ENCODE assay signal across 1 cellular context in the genomic region with DNA sequence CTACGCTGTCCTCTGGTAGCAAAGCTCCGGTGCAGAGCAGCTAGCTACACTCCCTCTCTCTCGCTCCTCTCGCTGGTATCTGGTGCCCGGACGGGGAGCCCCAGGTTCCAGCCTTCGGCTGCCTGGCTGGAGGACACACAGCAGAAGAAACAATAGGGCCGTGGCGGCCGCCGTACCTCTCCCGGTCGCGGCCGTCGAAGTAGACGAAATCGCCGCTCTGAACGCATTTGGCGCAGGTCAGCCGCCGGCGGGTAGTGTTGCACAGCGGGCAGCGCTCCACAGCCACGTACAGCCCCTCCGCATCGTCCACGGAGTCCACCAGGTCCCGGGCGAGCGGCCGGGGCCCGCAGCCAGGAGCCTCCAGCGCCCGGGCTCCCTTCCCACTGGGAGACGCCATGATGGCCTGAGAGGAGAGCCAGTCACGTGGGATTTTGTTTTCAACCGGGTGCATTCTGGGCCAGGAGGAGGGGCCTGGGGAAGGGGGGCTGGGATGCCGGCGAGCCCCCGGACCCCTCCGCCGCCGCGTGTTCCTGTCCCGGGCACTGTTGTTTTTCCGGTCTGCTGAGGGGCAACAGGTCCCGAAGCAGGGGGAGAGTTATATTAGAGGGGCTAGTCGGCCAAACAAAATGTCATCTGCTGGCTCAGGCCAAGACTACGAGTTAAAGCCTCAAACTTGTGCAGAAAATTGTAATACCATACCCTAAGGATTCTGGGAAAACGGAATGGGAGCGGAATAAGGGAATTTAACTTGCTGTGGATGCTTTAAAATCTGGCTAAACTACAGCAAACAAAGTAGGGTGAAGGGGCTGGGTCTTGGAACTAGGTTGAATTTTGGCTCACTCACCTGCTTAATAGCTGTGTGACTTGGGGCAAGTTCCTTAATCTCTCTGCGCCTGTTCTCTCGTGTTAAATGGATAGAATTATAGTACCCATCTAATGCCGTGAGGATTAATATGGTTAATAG.
TF ChIP-seq lines count a peak whose summit lies in the region.

A gene with protein sequence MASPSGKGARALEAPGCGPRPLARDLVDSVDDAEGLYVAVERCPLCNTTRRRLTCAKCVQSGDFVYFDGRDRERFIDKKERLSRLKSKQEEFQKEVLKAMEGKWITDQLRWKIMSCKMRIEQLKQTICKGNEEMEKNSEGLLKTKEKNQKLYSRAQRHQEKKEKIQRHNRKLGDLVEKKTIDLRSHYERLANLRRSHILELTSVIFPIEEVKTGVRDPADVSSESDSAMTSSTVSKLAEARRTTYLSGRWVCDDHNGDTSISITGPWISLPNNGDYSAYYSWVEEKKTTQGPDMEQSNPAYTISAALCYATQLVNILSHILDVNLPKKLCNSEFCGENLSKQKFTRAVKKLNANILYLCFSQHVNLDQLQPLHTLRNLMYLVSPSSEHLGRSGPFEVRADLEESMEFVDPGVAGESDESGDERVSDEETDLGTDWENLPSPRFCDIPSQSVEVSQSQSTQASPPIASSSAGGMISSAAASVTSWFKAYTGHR (minus strand): TSS at position 405 of the 964 bp plus-strand sequence. CDS start 8 bp downstream, at position 397.

TF ChIP-seq in HepG2, 621 proteins besides CTCF, POLR2A, EP300 and RAD21 (continued from another document and continues in another):
- TF ChIP-seq, protein P1, sequence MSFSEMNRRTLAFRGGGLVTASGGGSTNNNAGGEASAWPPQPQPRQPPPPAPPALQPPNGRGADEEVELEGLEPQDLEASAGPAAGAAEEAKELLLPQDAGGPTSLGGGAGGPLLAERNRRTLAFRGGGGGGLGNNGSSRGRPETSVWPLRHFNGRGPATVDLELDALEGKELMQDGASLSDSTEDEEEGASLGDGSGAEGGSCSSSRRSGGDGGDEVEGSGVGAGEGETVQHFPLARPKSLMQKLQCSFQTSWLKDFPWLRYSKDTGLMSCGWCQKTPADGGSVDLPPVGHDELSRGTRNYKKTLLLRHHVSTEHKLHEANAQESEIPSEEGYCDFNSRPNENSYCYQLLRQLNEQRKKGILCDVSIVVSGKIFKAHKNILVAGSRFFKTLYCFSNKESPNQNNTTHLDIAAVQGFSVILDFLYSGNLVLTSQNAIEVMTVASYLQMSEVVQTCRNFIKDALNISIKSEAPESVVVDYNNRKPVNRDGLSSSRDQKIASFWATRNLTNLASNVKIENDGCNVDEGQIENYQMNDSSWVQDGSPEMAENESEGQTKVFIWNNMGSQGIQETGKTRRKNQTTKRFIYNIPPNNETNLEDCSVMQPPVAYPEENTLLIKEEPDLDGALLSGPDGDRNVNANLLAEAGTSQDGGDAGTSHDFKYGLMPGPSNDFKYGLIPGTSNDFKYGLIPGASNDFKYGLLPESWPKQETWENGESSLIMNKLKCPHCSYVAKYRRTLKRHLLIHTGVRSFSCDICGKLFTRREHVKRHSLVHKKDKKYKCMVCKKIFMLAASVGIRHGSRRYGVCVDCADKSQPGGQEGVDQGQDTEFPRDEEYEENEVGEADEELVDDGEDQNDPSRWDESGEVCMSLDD (CRISPR knock-in tag; IDR thresholded peaks at IDR 0.05; ENCODE audit: borderline replicate concordance), result 0 out of 2 replicates have a peak, but pooled peaks have one; percentile 34
- TF ChIP-seq ZNF878 (CRISPR knock-in tag; IDR thresholded peaks at IDR 0.05), result no peak
- TF ChIP-seq ZNF530 (CRISPR knock-in tag; IDR thresholded peaks at IDR 0.05; ENCODE audit: low read depth), result no peak
- TF ChIP-seq PTBP1 (IDR thresholded peaks at IDR 0.05; ENCODE audit: low read depth, low read length, poor library complexity, severe bottlenecking), result no peak
- TF ChIP-seq MAF1 (CRISPR knock-in tag; IDR thresholded peaks at IDR 0.05; ENCODE audit: borderline replicate concordance), result no peak
- peak; percentile 33; the same call in 1 of the 2 replicates for TF ChIP-seq MIER2 (CRISPR knock-in tag; IDR thresholded peaks at IDR 0.05)
- peak; percentile 60; the same call in 1 of the 2 replicates for TF ChIP-seq ZIK1 (CRISPR knock-in tag; IDR thresholded peaks at IDR 0.05; ENCODE audit: borderline replicate concordance, low read depth)
- peak; percentile 43; the same call in 1 of the 2 replicates for TF ChIP-seq ETV5 (CRISPR knock-in tag; IDR thresholded peaks at IDR 0.05; ENCODE audit: borderline replicate concordance)
- peak; percentile 98 for TF ChIP-seq ZFY (CRISPR knock-in tag; IDR thresholded peaks at IDR 0.05)
- TF ChIP-seq, protein P2, sequence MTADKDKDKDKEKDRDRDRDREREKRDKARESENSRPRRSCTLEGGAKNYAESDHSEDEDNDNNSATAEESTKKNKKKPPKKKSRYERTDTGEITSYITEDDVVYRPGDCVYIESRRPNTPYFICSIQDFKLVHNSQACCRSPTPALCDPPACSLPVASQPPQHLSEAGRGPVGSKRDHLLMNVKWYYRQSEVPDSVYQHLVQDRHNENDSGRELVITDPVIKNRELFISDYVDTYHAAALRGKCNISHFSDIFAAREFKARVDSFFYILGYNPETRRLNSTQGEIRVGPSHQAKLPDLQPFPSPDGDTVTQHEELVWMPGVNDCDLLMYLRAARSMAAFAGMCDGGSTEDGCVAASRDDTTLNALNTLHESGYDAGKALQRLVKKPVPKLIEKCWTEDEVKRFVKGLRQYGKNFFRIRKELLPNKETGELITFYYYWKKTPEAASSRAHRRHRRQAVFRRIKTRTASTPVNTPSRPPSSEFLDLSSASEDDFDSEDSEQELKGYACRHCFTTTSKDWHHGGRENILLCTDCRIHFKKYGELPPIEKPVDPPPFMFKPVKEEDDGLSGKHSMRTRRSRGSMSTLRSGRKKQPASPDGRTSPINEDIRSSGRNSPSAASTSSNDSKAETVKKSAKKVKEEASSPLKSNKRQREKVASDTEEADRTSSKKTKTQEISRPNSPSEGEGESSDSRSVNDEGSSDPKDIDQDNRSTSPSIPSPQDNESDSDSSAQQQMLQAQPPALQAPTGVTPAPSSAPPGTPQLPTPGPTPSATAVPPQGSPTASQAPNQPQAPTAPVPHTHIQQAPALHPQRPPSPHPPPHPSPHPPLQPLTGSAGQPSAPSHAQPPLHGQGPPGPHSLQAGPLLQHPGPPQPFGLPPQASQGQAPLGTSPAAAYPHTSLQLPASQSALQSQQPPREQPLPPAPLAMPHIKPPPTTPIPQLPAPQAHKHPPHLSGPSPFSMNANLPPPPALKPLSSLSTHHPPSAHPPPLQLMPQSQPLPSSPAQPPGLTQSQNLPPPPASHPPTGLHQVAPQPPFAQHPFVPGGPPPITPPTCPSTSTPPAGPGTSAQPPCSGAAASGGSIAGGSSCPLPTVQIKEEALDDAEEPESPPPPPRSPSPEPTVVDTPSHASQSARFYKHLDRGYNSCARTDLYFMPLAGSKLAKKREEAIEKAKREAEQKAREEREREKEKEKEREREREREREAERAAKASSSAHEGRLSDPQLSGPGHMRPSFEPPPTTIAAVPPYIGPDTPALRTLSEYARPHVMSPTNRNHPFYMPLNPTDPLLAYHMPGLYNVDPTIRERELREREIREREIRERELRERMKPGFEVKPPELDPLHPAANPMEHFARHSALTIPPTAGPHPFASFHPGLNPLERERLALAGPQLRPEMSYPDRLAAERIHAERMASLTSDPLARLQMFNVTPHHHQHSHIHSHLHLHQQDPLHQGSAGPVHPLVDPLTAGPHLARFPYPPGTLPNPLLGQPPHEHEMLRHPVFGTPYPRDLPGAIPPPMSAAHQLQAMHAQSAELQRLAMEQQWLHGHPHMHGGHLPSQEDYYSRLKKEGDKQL (CRISPR knock-in tag; IDR thresholded peaks at IDR 0.05; ENCODE audit: low read depth), result no peak
- TF ChIP-seq NCOA5 (CRISPR knock-in tag; IDR thresholded peaks at IDR 0.05), result no peak
- no peak for TF ChIP-seq NR3C1 (CRISPR knock-in tag; IDR thresholded peaks at IDR 0.05)
- TF ChIP-seq MED13 (CRISPR knock-in tag; IDR thresholded peaks at IDR 0.05), result peak; percentile 41; the same call in 1 of the 2 replicates
- no peak for TF ChIP-seq CBX1 (IDR thresholded peaks at IDR 0.05; ENCODE audit: low read depth)
- peak; percentile 16; the same call in 1 of the 2 replicates for TF ChIP-seq HNF4A (CRISPR knock-in tag; IDR thresholded peaks at IDR 0.05)
- no peak for TF ChIP-seq PAWR (CRISPR knock-in tag; IDR thresholded peaks at IDR 0.05; ENCODE audit: borderline replicate concordance)
- TF ChIP-seq HOXD1 (CRISPR knock-in tag; IDR thresholded peaks at IDR 0.05), result no peak
- TF ChIP-seq, protein P3, sequence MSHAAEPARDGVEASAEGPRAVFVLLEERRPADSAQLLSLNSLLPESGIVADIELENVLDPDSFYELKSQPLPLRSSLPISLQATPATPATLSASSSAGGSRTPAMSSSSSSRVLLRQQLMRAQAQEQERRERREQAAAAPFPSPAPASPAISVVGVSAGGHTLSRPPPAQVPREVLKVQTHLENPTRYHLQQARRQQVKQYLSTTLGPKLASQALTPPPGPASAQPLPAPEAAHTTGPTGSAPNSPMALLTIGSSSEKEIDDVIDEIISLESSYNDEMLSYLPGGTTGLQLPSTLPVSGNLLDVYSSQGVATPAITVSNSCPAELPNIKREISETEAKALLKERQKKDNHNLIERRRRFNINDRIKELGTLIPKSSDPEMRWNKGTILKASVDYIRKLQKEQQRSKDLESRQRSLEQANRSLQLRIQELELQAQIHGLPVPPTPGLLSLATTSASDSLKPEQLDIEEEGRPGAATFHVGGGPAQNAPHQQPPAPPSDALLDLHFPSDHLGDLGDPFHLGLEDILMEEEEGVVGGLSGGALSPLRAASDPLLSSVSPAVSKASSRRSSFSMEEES (CRISPR knock-in tag; IDR thresholded peaks at IDR 0.05), result peak; percentile 63; the same call in 1 of the 2 replicates
- peak; percentile 84; the same call in 1 of the 2 replicates for TF ChIP-seq ZSCAN20 (CRISPR knock-in tag; IDR thresholded peaks at IDR 0.05; ENCODE audit: borderline replicate concordance)
- TF ChIP-seq, protein P4, sequence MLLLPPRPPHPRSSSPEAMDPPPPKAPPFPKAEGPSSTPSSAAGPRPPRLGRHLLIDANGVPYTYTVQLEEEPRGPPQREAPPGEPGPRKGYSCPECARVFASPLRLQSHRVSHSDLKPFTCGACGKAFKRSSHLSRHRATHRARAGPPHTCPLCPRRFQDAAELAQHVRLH (CRISPR knock-in tag; IDR thresholded peaks at IDR 0.05; ENCODE audit: borderline replicate concordance, low read depth), result peak; percentile 48; the same call in 1 of the 2 replicates
- TF ChIP-seq, protein P5, sequence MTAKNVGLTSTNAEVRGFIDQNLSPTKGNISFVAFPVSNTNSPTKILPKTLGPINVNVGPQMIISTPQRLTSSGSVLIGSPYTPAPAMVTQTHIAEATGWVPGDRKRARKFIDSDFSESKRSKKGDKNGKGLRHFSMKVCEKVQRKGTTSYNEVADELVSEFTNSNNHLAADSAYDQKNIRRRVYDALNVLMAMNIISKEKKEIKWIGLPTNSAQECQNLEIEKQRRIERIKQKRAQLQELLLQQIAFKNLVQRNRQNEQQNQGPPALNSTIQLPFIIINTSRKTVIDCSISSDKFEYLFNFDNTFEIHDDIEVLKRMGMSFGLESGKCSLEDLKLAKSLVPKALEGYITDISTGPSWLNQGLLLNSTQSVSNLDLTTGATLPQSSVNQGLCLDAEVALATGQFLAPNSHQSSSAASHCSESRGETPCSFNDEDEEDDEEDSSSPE (CRISPR knock-in tag; IDR thresholded peaks at IDR 0.05), result no peak; the same call in 1 of the 2 replicates
- 0 out of 2 replicates have a peak, but pooled peaks have one; percentile 54 for TF ChIP-seq ZBTB7B (CRISPR knock-in tag; IDR thresholded peaks at IDR 0.05)
- TF ChIP-seq ZNF3 (CRISPR knock-in tag; IDR thresholded peaks at IDR 0.05), result no peak
- TF ChIP-seq TARDBP (CRISPR knock-in tag; IDR thresholded peaks at IDR 0.05), result peak; percentile 73
- no peak for TF ChIP-seq NCOA2 (CRISPR knock-in tag; IDR thresholded peaks at IDR 0.05)
- TF ChIP-seq RFX3 (CRISPR knock-in tag; IDR thresholded peaks at IDR 0.05), result no peak
- TF ChIP-seq KAT2B (IDR thresholded peaks at IDR 0.05; ENCODE audit: borderline replicate concordance, low read depth, low read length), result no peak
- no peak for TF ChIP-seq LCORL (IDR thresholded peaks at IDR 0.05)
- no peak; the same call in 1 of the 2 replicates for TF ChIP-seq LCORL (CRISPR knock-in tag; IDR thresholded peaks at IDR 0.05)
- TF ChIP-seq, protein P6, sequence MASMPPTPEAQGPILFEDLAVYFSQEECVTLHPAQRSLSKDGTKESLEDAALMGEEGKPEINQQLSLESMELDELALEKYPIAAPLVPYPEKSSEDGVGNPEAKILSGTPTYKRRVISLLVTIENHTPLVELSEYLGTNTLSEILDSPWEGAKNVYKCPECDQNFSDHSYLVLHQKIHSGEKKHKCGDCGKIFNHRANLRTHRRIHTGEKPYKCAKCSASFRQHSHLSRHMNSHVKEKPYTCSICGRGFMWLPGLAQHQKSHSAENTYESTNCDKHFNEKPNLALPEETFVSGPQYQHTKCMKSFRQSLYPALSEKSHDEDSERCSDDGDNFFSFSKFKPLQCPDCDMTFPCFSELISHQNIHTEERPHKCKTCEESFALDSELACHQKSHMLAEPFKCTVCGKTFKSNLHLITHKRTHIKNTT (CRISPR knock-in tag; IDR thresholded peaks at IDR 0.05), result no peak
- TF ChIP-seq ZNF136 (CRISPR knock-in tag; IDR thresholded peaks at IDR 0.05; ENCODE audit: low read depth), result no peak
- TF ChIP-seq HOXA9 (CRISPR knock-in tag; IDR thresholded peaks at IDR 0.05; ENCODE audit: borderline replicate concordance), result no peak
